8 cellular contexts compared by ENCODE assay signal in the genomic region with DNA sequence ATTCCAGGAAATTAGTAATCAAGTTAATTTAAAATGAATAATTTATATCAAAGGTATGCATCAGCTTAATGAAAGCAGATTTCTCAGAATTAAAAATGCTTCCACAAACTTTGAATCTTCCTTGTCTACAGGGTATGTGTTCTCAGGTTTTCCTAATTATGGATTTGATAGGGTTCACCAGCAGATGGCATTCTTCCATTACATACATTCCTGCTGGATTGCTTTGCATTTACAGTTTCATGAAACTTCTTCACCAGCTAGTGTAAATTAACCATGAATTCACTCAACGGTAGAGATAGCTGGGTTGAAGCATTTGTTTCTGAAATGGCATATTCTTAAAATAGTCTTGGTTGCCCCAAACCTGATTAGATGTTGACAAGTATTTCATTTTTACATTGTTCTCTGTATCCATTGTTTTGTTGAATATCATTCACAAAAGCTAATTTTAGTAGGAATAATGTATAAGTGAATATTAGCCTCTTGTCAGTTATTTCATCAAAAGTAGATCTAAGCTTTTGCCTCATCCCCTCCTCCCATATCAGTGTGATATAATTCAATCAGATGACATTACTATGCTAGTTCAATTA.
DNase-seq lines count a peak whose midpoint lies in the region; ATAC-seq and TF ChIP-seq lines count a peak whose summit lies in the region.

No MANE protein-coding gene starts in this region.

- no peaks in the 10 kb centered on the region for H4K20me1 ChIP-seq in OCI-LY1 (ENCODE audit: insufficient read depth, low read length)

- H3K9ac ChIP-seq in OCI-LY1 (ENCODE audit: low read length): no peak overlapping the region
- H3K9ac ChIP-seq in trophoblast cell (ENCODE audit: low read length): no peak overlapping the region

- no peak overlapping the region for H4K12ac ChIP-seq in trophoblast cell (ENCODE audit: low read depth, low read length)

- H3K9me2 ChIP-seq in OCI-LY1 (ENCODE audit: low read depth, low read length): no peaks in the 10 kb centered on the region

- H3K27me3 ChIP-seq in OCI-LY1 (ENCODE audit: insufficient read depth, low read length) (no peaks in the 10 kb centered on the region), trophoblast cell (ENCODE audit: insufficient read depth, low read length) (no peaks in the 10 kb centered on the region)

- no peak overlapping the region for H3K23ac ChIP-seq in trophoblast cell (ENCODE audit: low read length)

- H3K27ac ChIP-seq in OCI-LY1 (ENCODE audit: low read depth, low read length, poor library complexity, severe bottlenecking): no peak overlapping the region
- H3K27ac ChIP-seq in trophoblast cell (ENCODE audit: low read depth, low read length): no peak overlapping the region

- H3K14ac ChIP-seq in trophoblast cell (ENCODE audit: low read length): no peak overlapping the region

- H4K91ac ChIP-seq in trophoblast cell (ENCODE audit: low read depth, low read length): no peak overlapping the region

- H2BK120ac ChIP-seq in trophoblast cell (ENCODE audit: insufficient read depth, low read length, poor library complexity): no peak overlapping the region

- no peak for ATAC-seq in GM21526 (IDR thresholded peaks at IDR 0.05; ENCODE audit: low FRiP score, unreplicated experiment)
- ATAC-seq in GM18868 (IDR thresholded peaks at IDR 0.05; ENCODE audit: unreplicated experiment): no peak

- DNase-seq in COR-L47 (lab: John Stamatoyannopoulos, UW) (peak; percentile 41), HPDE6-E6E7 (ENCODE audit: extremely low spot score) (peak; percentile 33), epidermal melanocyte (ENCODE audit: insufficient read length, low spot score) (peak; percentile 32), trophoblast cell (peak; percentile 7 to 70), UCSD-AML1 (lab: John Stamatoyannopoulos, UW; ENCODE audit: unreplicated experiment) (no peak)

- H2BK5ac ChIP-seq in trophoblast cell (ENCODE audit: low read depth, low read length, poor library complexity): no peak overlapping the region

- H3F3A ChIP-seq in OCI-LY1 (ENCODE audit: insufficient read depth, low read length): no peaks in the 10 kb centered on the region

- H3K36me3 ChIP-seq in OCI-LY1 (ENCODE audit: insufficient read depth, low read length): no peaks in the 10 kb centered on the region
- no peaks in the 10 kb centered on the region for H3K36me3 ChIP-seq in trophoblast cell (ENCODE audit: control insufficient read depth in 1 of 2, insufficient read depth in 2 of 2, low read length in 2 of 2)

- TF ChIP-seq CTCF in OCI-LY1 (IDR thresholded peaks at IDR 0.05; ENCODE audit: low read length): peak; percentile 39; the same call in 1 of the 2 replicates

- H3K4me3 ChIP-seq in OCI-LY1 (ENCODE audit: low read depth, low read length, poor library complexity, severe bottlenecking) (no peak overlapping the region), trophoblast cell (ENCODE audit: low read depth, low read length) (no peak overlapping the region)

- H2AK5ac ChIP-seq in trophoblast cell (ENCODE audit: low read length): no peak overlapping the region

- no peak overlapping the region for H2AFZ ChIP-seq in OCI-LY1 (ENCODE audit: low read length)
- no peak overlapping the region for H2AFZ ChIP-seq in trophoblast cell (ENCODE audit: insufficient read depth, low read length, poor library complexity)

- H3K4me2 ChIP-seq in OCI-LY1 (ENCODE audit: low read length) (no peak overlapping the region), trophoblast cell (ENCODE audit: low read length) (no peak overlapping the region)

- H3K9me3 ChIP-seq in OCI-LY1 (ENCODE audit: low read length): no peaks in the 10 kb centered on the region
- no peaks in the 10 kb centered on the region for H3K9me3 ChIP-seq in trophoblast cell (ENCODE audit: insufficient read depth, low read depth, low read length)

- no peak overlapping the region for H3K18ac ChIP-seq in trophoblast cell (ENCODE audit: low read length)

- no peaks in the 10 kb centered on the region for H3K79me1 ChIP-seq in trophoblast cell (ENCODE audit: low read length)

- no CpG with 5 or more reads among the region's 1 CpG for WGBS in trophoblast cell (ENCODE audit: extremely low coverage, insufficient coverage, insufficient read length)

- H2BK12ac ChIP-seq in trophoblast cell (ENCODE audit: low read length): no peak overlapping the region

- no peak overlapping the region for H3K4ac ChIP-seq in trophoblast cell (ENCODE audit: low read depth, low read length)

- no peak overlapping the region for H4K8ac ChIP-seq in trophoblast cell (ENCODE audit: low read depth, low read length)

- H3K4me1 ChIP-seq in OCI-LY1 (ENCODE audit: insufficient read depth, low read length, severe bottlenecking): no peaks in the 10 kb centered on the region
- no peaks in the 10 kb centered on the region for H3K4me1 ChIP-seq in trophoblast cell (ENCODE audit: control insufficient read depth in 1 of 2, insufficient read depth in 2 of 2, low read length in 2 of 2)

- no peaks in the 10 kb centered on the region for H3K79me2 ChIP-seq in OCI-LY1 (ENCODE audit: insufficient read depth, low read length)
- no peaks in the 10 kb centered on the region for H3K79me2 ChIP-seq in trophoblast cell (ENCODE audit: control insufficient read depth, insufficient read depth, low read length, poor library complexity)
